Comparison of ENCODE assay signal across 15 cellular contexts in genomic region chr6:131258816-131259476, GRCh38.
DNase-seq lines count a peak whose midpoint lies in the region; ATAC-seq and TF ChIP-seq lines count a peak whose summit lies in the region.
"Had no signal": no experiment of that assay in that cellular context is flagged by ENCODE, and none has a peak within 500 bp of the region (broad histone marks: within the 10 kb centered on the region; RNA-seq: fewer than 3 reads in every experiment).

No MANE protein-coding gene starts in this region.

- H3K9ac ChIP-seq in SK-N-SH, result no peak overlapping the region

- no peak overlapping the region for H3K4me2 ChIP-seq in SK-N-SH

- no peaks in the 10 kb centered on the region for H4K20me1 ChIP-seq in SK-N-SH (ENCODE audit: insufficient read depth)

- peaks cover 9 to 22% (median 19%) of the 10 kb centered on the region in 5 experiments for H3K9me3 Mint-ChIP-seq in brain

- peaks cover 43% of the 10 kb centered on the region for H3K4me1 Mint-ChIP-seq in brain

- no peaks in the 10 kb centered on the region for H3K36me3 ChIP-seq in MG63
- H3K36me3 ChIP-seq in mucosa of descending colon (ENCODE audit: low read depth), result no peaks in the 10 kb centered on the region
- H3K36me3 ChIP-seq in SK-N-SH (replicated peaks in 1 of 2; ENCODE audit: control insufficient read depth in 1 of 2, insufficient read depth in 2 of 2, low read length in 1 of 2), result no peaks in the 10 kb centered on the region
- H3K36me3 ChIP-seq: tibial artery had no signal

- in situ Hi-C loops in Caki2 (cut with HindIII; ENCODE audit: low pct_unique_long_range_greater_than_20kb, low sequenced_read_pairs), result no loop called here

- H2AFZ ChIP-seq in SK-N-SH (ENCODE audit: low read depth), result no peak overlapping the region

- 34% methylated on average over 4 of the region's 4 CpGs for WGBS in SK-N-SH (ENCODE audit: low lambda C conversion rate)

- POLR2A ChIA-PET in SK-N-SH (lab: Yijun Ruan, JAX), result no interaction called here

- TF ChIP-seq CTCF in brain (conservative IDR thresholded peaks at IDR 0.05), result no peak
- TF ChIP-seq CTCF in mucosa of descending colon (IDR thresholded peaks at IDR 0.05), result no peak
- TF ChIP-seq CTCF in SK-N-SH (IDR thresholded peaks at IDR 0.05), result no peak

- peaks cover 28% of the 10 kb centered on the region for H3K36me3 Mint-ChIP-seq in brain

- no peaks in the 10 kb centered on the region for H3K9me3 ChIP-seq in MG63
- no peaks in the 10 kb centered on the region for H3K9me3 ChIP-seq in mucosa of descending colon
- H3K9me3 ChIP-seq in SK-N-SH, result no peaks in the 10 kb centered on the region
- H3K9me3 ChIP-seq: tibial artery had no signal

- H3K4me3 Mint-ChIP-seq in brain, result peak overlapping the region in 1 of 5 experiments; percentile 30

- H3K27me3 Mint-ChIP-seq in brain, result no peaks in the 10 kb centered on the region

- peak overlapping the region in 4 of 5 experiments; percentile 43 to 85 (median 73) for H3K27ac Mint-ChIP-seq in brain

- no peak for TF ChIP-seq EP300 in SK-N-SH (IDR thresholded peaks at IDR 0.05; ENCODE audit: borderline replicate concordance in 1 of 2, low read depth in 1 of 2, low read length in 1 of 2)

- H3K27ac ChIP-seq in SK-N-SH (ENCODE audit: low read depth in 2 of 2, low read length in 1 of 2), result no peak overlapping the region
- H3K27ac ChIP-seq: HL-60, tibial artery had no signal

- DNase-seq in Caki2 (ENCODE audit: low read depth), result peak; percentile 96
- peak; percentile 5 for DNase-seq in MG63
- peak; percentile 34 to 55 (median 44) for DNase-seq in mucosa of descending colon
- DNase-seq in HPDE6-E6E7 (ENCODE audit: extremely low spot score), result no peak
- DNase-seq in SK-N-SH, result no peak
- DNase-seq in NAMALWA (ENCODE audit: low spot score), result no peak
- DNase-seq: activated T-cell treated with anti-CD3 and anti-CD28 coated beads for 4 hours; central memory CD4-positive, alpha-beta T cell; foreskin melanocyte; NK-92 treated with Interleukin-12 subunit alpha and Interleukin-12 subunit beta, amount 100 ng/mL, for 24 hours; tibial artery had no signal

- no peaks in the 10 kb centered on the region for H3K9me2 ChIP-seq in SK-N-SH

- H3K27me3 ChIP-seq in MG63, result no peaks in the 10 kb centered on the region
- H3K27me3 ChIP-seq in SK-N-SH (ENCODE audit: insufficient read depth), result no peaks in the 10 kb centered on the region
- H3K27me3 ChIP-seq: tibial artery had no signal

- H3K4me1 ChIP-seq in mucosa of descending colon (ENCODE audit: low read depth) (peaks cover 8% of the 10 kb centered on the region), SK-N-SH (ENCODE audit: control insufficient read depth in 1 of 2, insufficient read depth in 2 of 2, low read depth in 1 of 2, low read length in 1 of 2) (no peaks in the 10 kb centered on the region; a peak in 1 of 4 replicates)
- H3K4me1 ChIP-seq: tibial artery had no signal

- CTCF ChIA-PET in SK-N-SH (lab: Yijun Ruan, JAX), result no interaction called here

- intact Hi-C loops in mucosa of descending colon (cut with DNase I, micrococcal nuclease), result no loop called here

- H3K4me3 ChIP-seq in MG63, result no peak overlapping the region
- no peak overlapping the region for H3K4me3 ChIP-seq in mucosa of descending colon
- H3K4me3 ChIP-seq in SK-N-SH (ENCODE audit: low read depth in 2 of 2, low read length in 1 of 2), result no peak overlapping the region
- H3K4me3 ChIP-seq: lung, tibial artery had no signal

- no peaks in the 10 kb centered on the region for H3K79me2 ChIP-seq in SK-N-SH (ENCODE audit: insufficient read depth)

- ATAC-seq in mucosa of descending colon, result peak; percentile 84
- no peak for ATAC-seq in GM21367 (IDR thresholded peaks at IDR 0.05; ENCODE audit: unreplicated experiment)

- no peak for TF ChIP-seq RAD21 in SK-N-SH (IDR thresholded peaks at IDR 0.05; ENCODE audit: low read length)

- H3F3A ChIP-seq in SK-N-SH (replicated peaks; ENCODE audit: insufficient read depth), result no peaks in the 10 kb centered on the region

TF ChIP-seq in SK-N-SH, 30 proteins besides CTCF, POLR2A, EP300 and RAD21:
- TF ChIP-seq GATA2 (CRISPR knock-in tag; IDR thresholded peaks at IDR 0.05) (no peak), FOXM1 (IDR thresholded peaks at IDR 0.05; ENCODE audit: low read depth) (no peak), NRF1 (IDR thresholded peaks at IDR 0.05; ENCODE audit: low read depth, low read length) (no peak), FOXJ3 (CRISPR knock-in tag; IDR thresholded peaks at IDR 0.05) (no peak), RXRA (IDR thresholded peaks at IDR 0.05; ENCODE audit: borderline replicate concordance, low read depth) (no peak)
- TF ChIP-seq, protein P1, sequence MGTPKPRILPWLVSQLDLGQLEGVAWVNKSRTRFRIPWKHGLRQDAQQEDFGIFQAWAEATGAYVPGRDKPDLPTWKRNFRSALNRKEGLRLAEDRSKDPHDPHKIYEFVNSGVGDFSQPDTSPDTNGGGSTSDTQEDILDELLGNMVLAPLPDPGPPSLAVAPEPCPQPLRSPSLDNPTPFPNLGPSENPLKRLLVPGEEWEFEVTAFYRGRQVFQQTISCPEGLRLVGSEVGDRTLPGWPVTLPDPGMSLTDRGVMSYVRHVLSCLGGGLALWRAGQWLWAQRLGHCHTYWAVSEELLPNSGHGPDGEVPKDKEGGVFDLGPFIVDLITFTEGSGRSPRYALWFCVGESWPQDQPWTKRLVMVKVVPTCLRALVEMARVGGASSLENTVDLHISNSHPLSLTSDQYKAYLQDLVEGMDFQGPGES (IDR thresholded peaks at IDR 0.05; ENCODE audit: low read depth, low read length), result no peak

Comparison
In these comparisons a context has a peak if more than half of its experiments do, and no peak if none do; other contexts are left out.
1. DNase-seq: peak in Caki2 (single experiment), MG63 (single experiment) and mucosa of descending colon (3 of 3); none in HPDE6-E6E7 (single experiment), SK-N-SH (single experiment) and NAMALWA (single experiment).